In the genomic region with DNA sequence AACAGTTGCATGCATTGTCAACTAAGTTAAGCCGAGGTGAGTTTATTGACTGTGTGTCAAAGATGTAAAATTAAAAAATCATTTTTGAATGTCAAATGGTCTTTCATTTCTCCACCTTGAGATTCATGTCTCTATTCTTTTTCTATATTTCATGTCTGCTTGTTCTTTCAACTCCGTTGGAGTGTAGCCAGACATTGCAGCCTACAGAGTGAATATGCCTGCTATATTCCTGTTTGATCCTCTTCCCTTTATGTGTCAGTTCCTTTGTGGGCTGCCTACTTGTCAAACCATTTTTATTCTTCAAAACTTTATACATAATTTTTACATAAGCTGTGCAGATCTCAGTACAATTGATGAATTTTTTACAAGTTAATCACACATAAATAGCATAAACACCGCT, we compare ENCODE assay signal across 19 cellular contexts.
"Had no signal": no experiment of that assay in that cellular context is flagged by ENCODE, and none has a peak within 500 bp of the region (broad histone marks: within the 10 kb centered on the region; RNA-seq: fewer than 3 reads in every experiment).

No MANE protein-coding gene starts in this region.

- H3K36me3 ChIP-seq: neutrophil, spleen, tibial nerve had no signal

- H3K27ac ChIP-seq: coronary artery, foreskin keratinocyte, neutrophil, psoas muscle, spleen, tibial nerve had no signal

- ATAC-seq: foreskin keratinocyte; left lobe of liver; mucosa of descending colon; naive thymus-derived CD8-positive, alpha-beta T cell; psoas muscle; sciatic nerve; stimulated activated memory B cell treated with anti-CD40 and anti-IgM and Interleukin-4, amounts not matched to agents 10 μg/mL and 1 μg/mL and 100 μg/mL, for 72 hours had no signal

- H3K9me3 ChIP-seq: mucosa of descending colon, neutrophil, psoas muscle, spleen, tibial nerve had no signal

- H3K4me3 ChIP-seq: coronary artery, mucosa of descending colon, psoas muscle, spleen, tibial nerve had no signal

- DNase-seq: effector CD4-positive, alpha-beta T cell; endodermal cell; erythroblast; hippocampal formation; mammary epithelial cell; mucosa of descending colon; naive thymus-derived CD8-positive, alpha-beta T cell; psoas muscle; spleen; stimulated activated CD4-positive, alpha-beta T cell treated with anti-CD3 and anti-CD28 coated beads, Interleukin-15, amount 100 ng/mL, for 24 hours; stimulated activated CD4-positive, alpha-beta T cell treated with anti-CD3 and anti-CD28 coated beads, Interleukin-1b, Interleukin-23, amount 100 ng/mL, for 48 hours; stimulated activated CD4-positive, alpha-beta T cell treated with anti-CD3 and anti-CD28 coated beads, Interleukin-4, amount 100 ng/mL, for 24 hours had no signal
